Comparison of ENCODE assay signal across 7 cellular contexts in genomic region chr11:77819921-77820564, GRCh38. TPM values are rescaled to one million over a fixed set of nuclear protein-coding genes. Genes with fewer than 3 reads are reported as not detected.
DNase-seq lines count a peak whose midpoint lies in the region; FAIRE-seq and TF ChIP-seq lines count a peak whose summit lies in the region.

No MANE protein-coding gene starts in this region.

- TF ChIP-seq EP300 in H1 (IDR thresholded peaks at IDR 0.05; ENCODE audit: borderline replicate concordance in 1 of 2, low read depth in 2 of 2, low read length in 2 of 2), result no peak

- no peak for TF ChIP-seq RAD21 in H1 (IDR thresholded peaks at IDR 0.05 in 1 of 2, conservative IDR thresholded peaks at IDR 0.05 in 1 of 2; ENCODE audit: low read depth in 2 of 2, low read length in 2 of 2)

- H2AK5ac ChIP-seq in H1 (ENCODE audit: low read depth, low read length), result no peak overlapping the region

- POLR2A ChIA-PET in HEK293T (lab: Yijun Ruan, JAX) (interaction anchor here (0.6 to 1.9 kb wide), 5 partner anchors 74 to 575 kb away, joined by 3 to 11 read pairs (median 3); partner anchors contain the start of gene INTS4), H1 (lab: Charles Lee; ENCODE audit: partially characterized antibody) (interaction anchor here (0.6 to 2.3 kb wide), 10 partner anchors 9 to 617 kb away, joined by 3 to 12 read pairs (median 4); partner anchors contain the start of gene INTS4)

- CTCF ChIA-PET in HEK293T (lab: Yijun Ruan, JAX), result no interaction called here
- CTCF ChIA-PET in H1 (lab: Charles Lee; ENCODE audit: partially characterized antibody), result interaction anchor here (0.8 to 4.0 kb wide), 4 partner anchors 31 to 262 kb away, joined by 3 to 11 read pairs (median 4); no protein-coding TSS in a partner anchor

- TF ChIP-seq CTCF in H1 (IDR thresholded peaks at IDR 0.05; ENCODE audit: control extremely low read depth in 1 of 3, insufficient read depth in 1 of 3, low read depth in 1 of 3, low read length in 3 of 3), result no peak

- peak overlapping the region; percentile 99 for H3K18ac ChIP-seq in H1 (ENCODE audit: extremely low read depth, low read length)

- no peak overlapping the region for H2AFZ ChIP-seq in H1 (ENCODE audit: low read length)

- peak overlapping the region; percentile 95 for H2BK5ac ChIP-seq in H1 (ENCODE audit: low read depth, low read length)

- H2BK12ac ChIP-seq in H1 (ENCODE audit: low read depth, low read length), result no peak overlapping the region; the same call in 1 of the 2 replicates

- H4K8ac ChIP-seq in H1 (ENCODE audit: extremely low read depth, insufficient read depth, low read length), result peak overlapping the region; percentile 99

- peak; percentile 85 for FAIRE-seq in GM12892 (lab: Jason Lieb, UNC)
- FAIRE-seq in H1 (lab: Jason Lieb, UNC), result no peak

- H2BK15ac ChIP-seq in H1 (ENCODE audit: low read length), result 0 out of 2 replicates have a peak overlapping the region, but pooled peaks have one; percentile 74

- peak overlapping the region; percentile 97 for H3K27ac ChIP-seq in H1 (ENCODE audit: low read depth, low read length)

- WGBS in H1 (ENCODE audit: extremely low coverage in 1 of 2, insufficient coverage in 1 of 2, insufficient read length in 1 of 2, insufficient replicate concordance in 2 of 2, low coverage in 1 of 2, low lambda C conversion rate in 2 of 2, missing lambda C conversion rate in 1 of 2), 2 experiments, result 1% methylated on average over 36 of the region's 55 CpGs; no CpG with 5 or more reads in 1 of the 2 experiments

- peaks cover 27 to 42% of the 10 kb centered on the region in 2 experiments for H3K79me2 ChIP-seq in H1 (ENCODE audit: control insufficient read depth in 1 of 2, insufficient read depth in 2 of 2, low read length in 2 of 2)

- H3K4me2 ChIP-seq in H1 (ENCODE audit: insufficient read depth in 1 of 2, low read depth in 2 of 2, low read length in 2 of 2), result peak overlapping the region; percentile 70 to 73

- no peak for TF ChIP-seq POLR2A in GM12892 (IDR thresholded peaks at IDR 0.05; ENCODE audit: low read depth, low read length)
- TF ChIP-seq POLR2A in H1 (IDR thresholded peaks at IDR 0.05; ENCODE audit: control extremely low read depth in 1 of 2, low read depth in 2 of 2, low read length in 2 of 2), result peak; percentile 41 to 49; a peak in 2 of 3 replicates

- no peaks in the 10 kb centered on the region; a peak in 1 of 4 replicates for H3K9me3 ChIP-seq in H1 (ENCODE audit: insufficient read depth in 2 of 2, low read depth in 1 of 2, low read length in 1 of 2)

- H3K27me3 ChIP-seq in H1 (replicated peaks in 1 of 4; ENCODE audit: control insufficient read depth in 3 of 4, extremely low read depth in 1 of 4, insufficient read depth in 3 of 4, low read length in 3 of 4), result no peaks in the 10 kb centered on the region

- peak overlapping the region; percentile 98 for H4K5ac ChIP-seq in H1 (ENCODE audit: insufficient read length, low read depth, low read length)

- peak overlapping the region; percentile 97 for H4K91ac ChIP-seq in H1 (replicated peaks; ENCODE audit: insufficient read length, low read length)

- no peak overlapping the region for H3K4ac ChIP-seq in H1 (replicated peaks; ENCODE audit: insufficient read length, low read depth, low read length)

- H3K36me3 ChIP-seq in H1 (ENCODE audit: control insufficient read depth in 2 of 4, insufficient read depth in 4 of 4, low read length in 3 of 4), result no peaks in the 10 kb centered on the region

- no peak overlapping the region for H3K14ac ChIP-seq in H1 (ENCODE audit: insufficient read length)

- no peak overlapping the region for H3K23ac ChIP-seq in H1 (ENCODE audit: insufficient read length)

- peak overlapping the region; percentile 93 to 98 (median 96) for H3K9ac ChIP-seq in H1 (replicated peaks in 1 of 4; ENCODE audit: extremely low read depth in 1 of 4, low read depth in 3 of 4, low read length in 3 of 4)

- peaks cover 4 to 5% of the 10 kb centered on the region in 2 experiments for H4K20me1 ChIP-seq in H1 (replicated peaks in 1 of 2; ENCODE audit: control insufficient read depth in 1 of 2, insufficient read depth in 2 of 2, low read length in 2 of 2)

- DNase-seq in GM12892 (ENCODE audit: insufficient read length) (peak; percentile 32), HEK293T (ENCODE audit: extremely low spot score) (peak; percentile 40), NCI-H1092 treated with DMSO at 0.1 percent for 48 hours (lab: John Stamatoyannopoulos, UW) (peak; percentile 69), H1 (ENCODE audit: low read depth in 1 of 2, low spot score in 2 of 2) (peak; percentile 39 to 83), midbrain (lab: John Stamatoyannopoulos, UW) (peak; percentile 41)
- DNase-seq in activated CD4-positive, alpha-beta T cell treated with anti-CD3 and anti-CD28 coated beads, Interleukin-2, amount 50 U/mL, for 1 hour, result peak; percentile 18
- DNase-seq in stimulated activated CD8-positive, alpha-beta memory T cell treated with anti-CD3 and anti-CD28 coated beads, Interleukin-7, amount 100 ng/mL, for 24 hours (ENCODE audit: low read depth), result peak; percentile 5

- H3K4me3 ChIP-seq in H1 (ENCODE audit: extremely low read depth in 1 of 4, insufficient read depth in 2 of 4, low read depth in 3 of 4, low read length in 4 of 4), result peak overlapping the region; percentile 79 to 96 (median 84)

- H3K56ac ChIP-seq in H1 (replicated peaks; ENCODE audit: insufficient read length, low read depth, low read length), result peak overlapping the region; percentile 97

- H2BK120ac ChIP-seq in H1 (replicated peaks; ENCODE audit: low read depth, low read length), result peak overlapping the region; percentile 65

- H3K4me1 ChIP-seq in H1 (replicated peaks in 1 of 4; ENCODE audit: control insufficient read depth in 3 of 4, insufficient read depth in 4 of 4, low read length in 3 of 4), result peaks cover 0 to 3% (median 2%) of the 10 kb centered on the region in 4 experiments; a peak in 5 of 7 replicates

- no peak overlapping the region for H2BK20ac ChIP-seq in H1 (ENCODE audit: low read length)

- peaks cover 5% of the 10 kb centered on the region for H3K23me2 ChIP-seq in H1 (ENCODE audit: low read depth, low read length)

- peaks cover 2% of the 10 kb centered on the region; the same call in 1 of the 2 replicates for H3K79me1 ChIP-seq in H1 (ENCODE audit: low read depth, low read length)

TF ChIP-seq in HEK293T, 16 proteins besides CTCF, POLR2A, EP300 and RAD21 (continues in another document):
- TF ChIP-seq ZNF384 (IDR thresholded peaks at IDR 0.05), result no peak
- no peak for TF ChIP-seq LEF1 (IDR thresholded peaks at IDR 0.05; ENCODE audit: borderline replicate concordance)
- TF ChIP-seq CTBP1 (IDR thresholded peaks at IDR 0.05; ENCODE audit: borderline replicate concordance), result no peak
- TF ChIP-seq TARDBP (IDR thresholded peaks at IDR 0.05), result no peak
- no peak for TF ChIP-seq L3MBTL2 (conservative IDR thresholded peaks at IDR 0.05)
- TF ChIP-seq ARNT (IDR thresholded peaks at IDR 0.05), result no peak
- no peak for TF ChIP-seq ELF4 (IDR thresholded peaks at IDR 0.05)
- TF ChIP-seq HDGF (IDR thresholded peaks at IDR 0.05; ENCODE audit: borderline replicate concordance), result no peak
- TF ChIP-seq SP1 (IDR thresholded peaks at IDR 0.05), result no peak
- no peak for TF ChIP-seq FOXA1 (IDR thresholded peaks at IDR 0.05)

TF ChIP-seq in H1, 55 proteins besides CTCF, POLR2A, EP300 and RAD21 (continues in another document):
- no peak for TF ChIP-seq SAP30 (IDR thresholded peaks at IDR 0.05; ENCODE audit: insufficient read depth, insufficient replicate concordance, low read length)
- peak; percentile 73 for TF ChIP-seq KDM4A (IDR thresholded peaks at IDR 0.05; ENCODE audit: low read depth, low read length, severe bottlenecking)
- no peak for TF ChIP-seq SRF (IDR thresholded peaks at IDR 0.05; ENCODE audit: low read depth, low read length)
- TF ChIP-seq TBP (IDR thresholded peaks at IDR 0.05; ENCODE audit: low read depth, low read length), result peak; percentile 19; the same call in 1 of the 2 replicates
- TF ChIP-seq HDAC2 (IDR thresholded peaks at IDR 0.05; ENCODE audit: borderline replicate concordance in 1 of 2, low read depth in 2 of 2, low read length in 2 of 2), result no peak
- TF ChIP-seq ASH2L (IDR thresholded peaks at IDR 0.05; ENCODE audit: low read length), result peak; percentile 93
- no peak; the same call in none of the 2 replicates for TF ChIP-seq POLR2AphosphoS5 (IDR thresholded peaks at IDR 0.05; ENCODE audit: low read depth, low read length)
- peak; percentile 84; the same call in 1 of the 2 replicates for TF ChIP-seq SP4 (IDR thresholded peaks at IDR 0.05; ENCODE audit: low read length)
- 0 out of 2 replicates have a peak, but pooled peaks have one; percentile 96 for TF ChIP-seq RBBP5 (IDR thresholded peaks at IDR 0.05; ENCODE audit: borderline replicate concordance, low read depth, low read length)
- peak; percentile 5 to 47; a peak in 1 of 4 replicates for TF ChIP-seq SIN3A (conservative IDR thresholded peaks at IDR 0.05 in 1 of 2, IDR thresholded peaks at IDR 0.05 in 1 of 2; ENCODE audit: low read depth in 1 of 2, low read length in 2 of 2)

RNA-seq across cellular contexts. Expression of gene RSF1, which starts 0.5 kb away (rescaled TPM):
- 25.7 TPM for polyA plus RNA-seq in GM12892 (2012; ENCODE audit: missing spikeins)
- total RNA-seq in H1 (2021; fragmentation: NEBNext Ultra II Directional; extraction: Animal tissue kit (Norgen Biotek cat#: 25700)), result 79.3 and 87.9 TPM in 2 replicates
- polyA plus RNA-seq in H1 (2011; rRNA removed), result 16.7 and 17.8 TPM in 2 replicates
- polyA plus RNA-seq in H1 (2011; cell fraction: cytosol; rRNA removed), result 34.3 TPM
- 15.5 TPM for polyA plus RNA-seq in H1 (2011; cell fraction: nucleus; rRNA removed)
- polyA plus RNA-seq in H1 (2012, experiment 1 of 2), result 55.5 to 73.7 TPM (median 55.6 TPM) in 4 replicates
- 2.3 TPM for polyA plus RNA-seq in H1 (2012, experiment 2 of 2)
- 90.3 TPM for polyA plus RNA-seq in H1 (2013, experiment 1 of 2)
- polyA plus RNA-seq in H1 (2013, experiment 2 of 2), result 87.7 TPM
- 36.1 and 44.6 TPM in 2 replicates for polyA minus RNA-seq in H1 (2011; rRNA and poly(A)+ RNA removed)
- polyA minus RNA-seq in H1 (2011; cell fraction: cytosol; rRNA and poly(A)+ RNA removed), result 31.1 TPM
- polyA minus RNA-seq in H1 (2011; cell fraction: nucleus; rRNA and poly(A)+ RNA removed), result 48.7 TPM

RNA-seq across cellular contexts. Expression of gene AAMDC, which starts 0.9 kb away (rescaled TPM):
- 17.0 TPM for polyA plus RNA-seq in GM12892 (2012; ENCODE audit: missing spikeins)
- 19.5 and 20.9 TPM in 2 replicates for total RNA-seq in H1 (2021; fragmentation: NEBNext Ultra II Directional; extraction: Animal tissue kit (Norgen Biotek cat#: 25700))
- 14.3 and 17.2 TPM in 2 replicates for polyA plus RNA-seq in H1 (2011; rRNA removed)
- polyA plus RNA-seq in H1 (2011; cell fraction: cytosol; rRNA removed), result 33.0 TPM
- polyA plus RNA-seq in H1 (2011; cell fraction: nucleus; rRNA removed), result 5.2 TPM
- polyA plus RNA-seq in H1 (2012, experiment 1 of 2), result 51.3 to 68.4 TPM (median 60.2 TPM) in 4 replicates
- 30.8 TPM for polyA plus RNA-seq in H1 (2012, experiment 2 of 2)
- polyA plus RNA-seq in H1 (2013, experiment 1 of 2), result 29.7 TPM
- polyA plus RNA-seq in H1 (2013, experiment 2 of 2), result 31.4 TPM
- polyA minus RNA-seq in H1 (2011; rRNA and poly(A)+ RNA removed), result 3.9 and 4.5 TPM in 2 replicates
- 5.3 TPM for polyA minus RNA-seq in H1 (2011; cell fraction: cytosol; rRNA and poly(A)+ RNA removed)
- polyA minus RNA-seq in H1 (2011; cell fraction: nucleus; rRNA and poly(A)+ RNA removed), result not detected

Comparison
In these comparisons a context has a peak if more than half of its experiments do, and no peak if none do; other contexts are left out.
1. Peak in every context shown above with its lines: DNase-seq, H3K4me3 ChIP-seq and H3K27ac ChIP-seq.
2. DNase-seq: peak in every context shown above with its lines; median percentile 69 in NCI-H1092 treated with DMSO at 0.1 percent for 48 hours; 61 in H1; 41 in midbrain; 40 in HEK293T; 32 in GM12892; 18 in activated CD4-positive, alpha-beta T cell treated with anti-CD3 and anti-CD28 coated beads, Interleukin-2, amount 50 U/mL, for 1 hour; 5 in stimulated activated CD8-positive, alpha-beta memory T cell treated with anti-CD3 and anti-CD28 coated beads, Interleukin-7, amount 100 ng/mL, for 24 hours.